18 cellular contexts compared by ENCODE assay signal in genomic region chrX:136179133-136179532, GRCh38.
"Had no signal": no experiment of that assay in that cellular context is flagged by ENCODE, and none has a peak within 500 bp of the region (broad histone marks: within the 10 kb centered on the region; RNA-seq: fewer than 3 reads in every experiment).

No MANE protein-coding gene starts in this region.

- H3K36me3 Mint-ChIP-seq: activated naive CD8-positive, alpha-beta T cell treated with anti-CD3 and anti-CD28 coated beads for 36 hours; stimulated activated effector memory CD8-positive, alpha-beta T cell treated with anti-CD3 and anti-CD28 coated beads, Interleukin-12 subunit alpha, Interleukin-12 subunit beta, amount 100 ng/mL, for 72 hours; type B pancreatic cell had no signal

- H3K4me1 Mint-ChIP-seq: activated CD4-positive, alpha-beta T cell treated with anti-CD3 and anti-CD28 coated beads, Interleukin-2, amount 10 ng/mL, durations not matched to agents 7 days and 5 days; activated naive CD8-positive, alpha-beta T cell treated with anti-CD3 and anti-CD28 coated beads for 36 hours; stimulated activated effector memory CD8-positive, alpha-beta T cell treated with anti-CD3 and anti-CD28 coated beads, Interleukin-12 subunit alpha, Interleukin-12 subunit beta, amount 100 ng/mL, for 72 hours had no signal

- H3K4me1 ChIP-seq: left lung, prostate gland had no signal

- H3K9me3 Mint-ChIP-seq: activated CD4-positive, alpha-beta T cell treated with anti-CD3 and anti-CD28 coated beads, Interleukin-2, amount 10 ng/mL, durations not matched to agents 7 days and 5 days; activated naive CD8-positive, alpha-beta T cell treated with anti-CD3 and anti-CD28 coated beads for 36 hours; stimulated activated effector memory CD8-positive, alpha-beta T cell treated with anti-CD3 and anti-CD28 coated beads, Interleukin-12 subunit alpha, Interleukin-12 subunit beta, amount 100 ng/mL, for 72 hours; type B pancreatic cell had no signal

- ATAC-seq: left lung; stimulated activated effector memory CD8-positive, alpha-beta T cell treated with anti-CD3 and anti-CD28 coated beads, Interleukin-12 subunit alpha, Interleukin-12 subunit beta, amount 100 ng/mL, for 72 hours had no signal

- H3K27ac Mint-ChIP-seq: activated CD4-positive, alpha-beta T cell treated with anti-CD3 and anti-CD28 coated beads, Interleukin-2, amount 10 ng/mL, durations not matched to agents 7 days and 5 days; activated naive CD8-positive, alpha-beta T cell treated with anti-CD3 and anti-CD28 coated beads for 36 hours; nephron progenitor cell; stimulated activated effector memory CD8-positive, alpha-beta T cell treated with anti-CD3 and anti-CD28 coated beads, Interleukin-12 subunit alpha, Interleukin-12 subunit beta, amount 100 ng/mL, for 72 hours; type B pancreatic cell had no signal

- H3K27me3 Mint-ChIP-seq: activated CD4-positive, alpha-beta T cell treated with anti-CD3 and anti-CD28 coated beads, Interleukin-2, amount 10 ng/mL, durations not matched to agents 7 days and 5 days; activated naive CD8-positive, alpha-beta T cell treated with anti-CD3 and anti-CD28 coated beads for 36 hours; type B pancreatic cell had no signal

- H3K9me3 ChIP-seq: left lung, prostate gland had no signal

- H3K36me3 ChIP-seq: brain microvascular endothelial cell, left lung, prostate gland had no signal

- H3K27ac ChIP-seq: brain microvascular endothelial cell, epithelial cell of prostate, hepatocyte, left lung, prostate gland, SK-N-MC had no signal

- H2AFZ ChIP-seq: hepatocyte had no signal

- DNase-seq: activated CD4-positive, alpha-beta T cell treated with anti-CD3 and anti-CD28 coated beads, Interleukin-2, amount 10 ng/mL, durations not matched to agents 7 days and 5 days; activated CD8-positive, alpha-beta memory T cell treated with anti-CD3 and anti-CD28 coated beads for 24 hours; activated gamma-delta T cell treated with Interleukin-2 at 50 U/mL for 16 hours; activated naive CD8-positive, alpha-beta T cell treated with anti-CD3 and anti-CD28 coated beads for 36 hours; brain microvascular endothelial cell; cerebellar nuclear complex; dermis blood vessel endothelial cell; islet precursor cell; left lung; mesenchymal stem cell; nephron progenitor cell; occipital lobe had no signal

- H3K79me2 ChIP-seq: hepatocyte had no signal

- H3K4me2 ChIP-seq: hepatocyte had no signal

- H3K4me3 Mint-ChIP-seq: activated CD4-positive, alpha-beta T cell treated with anti-CD3 and anti-CD28 coated beads, Interleukin-2, amount 10 ng/mL, durations not matched to agents 7 days and 5 days; activated naive CD8-positive, alpha-beta T cell treated with anti-CD3 and anti-CD28 coated beads for 36 hours; nephron progenitor cell; stimulated activated effector memory CD8-positive, alpha-beta T cell treated with anti-CD3 and anti-CD28 coated beads, Interleukin-12 subunit alpha, Interleukin-12 subunit beta, amount 100 ng/mL, for 72 hours; type B pancreatic cell had no signal

- H3K27me3 ChIP-seq: brain microvascular endothelial cell, hepatocyte had no signal

- H3K4me3 ChIP-seq: hepatocyte, left lung, prostate gland, SK-N-MC had no signal
